Comparison of ENCODE assay signal across 19 cellular contexts in genomic region chr2:36731941-36732700, GRCh38. TPM values are rescaled to one million over a fixed set of nuclear protein-coding genes. Genes with fewer than 3 reads are reported as not detected.
DNase-seq lines count a peak whose midpoint lies in the region; ATAC-seq and TF ChIP-seq lines count a peak whose summit lies in the region.
"Had no signal": no experiment of that assay in that cellular context is flagged by ENCODE, and none has a peak within 500 bp of the region (broad histone marks: within the 10 kb centered on the region; RNA-seq: fewer than 3 reads in every experiment).

No MANE protein-coding gene starts in this region.

- H3K27ac ChIP-seq in Panc1 (ENCODE audit: low read length) (peak overlapping the region; percentile 40; the same call in 1 of the 2 replicates), lower lobe of right lung (no peak overlapping the region)
- H3K27ac ChIP-seq: brain microvascular endothelial cell had no signal

- H3K36me3 ChIP-seq in Panc1 (ENCODE audit: control insufficient read depth, insufficient read depth, low read length) (no peaks in the 10 kb centered on the region), lower lobe of right lung (no peaks in the 10 kb centered on the region)
- H3K36me3 ChIP-seq: brain microvascular endothelial cell had no signal

- no peaks in the 10 kb centered on the region for H3K9me3 ChIP-seq in Panc1 (ENCODE audit: control insufficient read depth, insufficient read depth, low read depth, low read length)
- no peaks in the 10 kb centered on the region for H3K9me3 ChIP-seq in lower lobe of right lung

- H3K27me3 ChIP-seq in Panc1 (ENCODE audit: control insufficient read depth, insufficient read depth, low read length) = no peaks in the 10 kb centered on the region
- H3K27me3 ChIP-seq in lower lobe of right lung (ENCODE audit: low read depth) = no peaks in the 10 kb centered on the region
- H3K27me3 ChIP-seq: brain microvascular endothelial cell had no signal

- in situ Hi-C loops in Panc1 (cut with HindIII; ENCODE audit: low pct_unique_long_range_greater_than_20kb, low sequenced_read_pairs) = no loop called here

- TF ChIP-seq CTCF in Panc1 (IDR thresholded peaks at IDR 0.05) = no peak
- TF ChIP-seq CTCF in lower lobe of right lung (IDR thresholded peaks at IDR 0.05) = no peak

- ATAC-seq in Panc1 = no peak
- peak; percentile 76 for ATAC-seq in sciatic nerve
- no peak for ATAC-seq in lower lobe of right lung
- no peak for ATAC-seq in HG03342 (IDR thresholded peaks at IDR 0.05; ENCODE audit: unreplicated experiment)

- peak; percentile 89 for DNase-seq in GM04504 (ENCODE audit: low read depth)
- no peak for DNase-seq in Panc1 (ENCODE audit: low read depth, low spot score)
- peak; percentile 96 for DNase-seq in fibroblast of peridontal ligament (ENCODE audit: extremely low read depth)
- no peak for DNase-seq in sciatic nerve (ENCODE audit: low spot score)
- DNase-seq in lower lobe of right lung = no peak
- no peak for DNase-seq in stimulated activated naive CD4-positive, alpha-beta T cell (lab: John Stamatoyannopoulos, UW)
- DNase-seq: activated gamma-delta T cell; brain microvascular endothelial cell; CD4-positive, alpha-beta T cell; glutamatergic neuron; Karpas-422; naive B cell; NCI-H1694 treated with DMSO at 0.1 percent for 48 hours; NCI-H524 treated with DMSO at 0.1 percent for 48 hours; right cardiac atrium; stimulated activated CD4-positive, alpha-beta T cell treated with anti-CD3 and anti-CD28 coated beads, Interleukin-4, amount 100 ng/mL, for 24 hours had no signal

- intact Hi-C loops in Panc1 (cut with micrococcal nuclease; ENCODE audit: unreplicated experiment) (no loop called here), sciatic nerve (cut with DNase I) (no loop called here), lower lobe of right lung (cut with DNase I) (no loop called here)

- POLR2A ChIA-PET in Panc1 (lab: Charles Lee) = no interaction called here

- CTCF ChIA-PET in Panc1 (lab: Charles Lee) = no interaction called here

- H3K4me1 ChIP-seq in Panc1 (ENCODE audit: control insufficient read depth, insufficient read depth, low read length) (no peaks in the 10 kb centered on the region), lower lobe of right lung (no peaks in the 10 kb centered on the region)

- no peak overlapping the region for H3K4me3 ChIP-seq in Panc1 (ENCODE audit: low read depth in 2 of 2, low read length in 2 of 2)
- H3K4me3 ChIP-seq in lower lobe of right lung = no peak overlapping the region

- no TSS peak for BruUV-seq in Panc1 (replicated peaks; lab: Mats Ljungman, UMichigan)

RNA-seq across cellular contexts. Expression of gene VIT, which starts 35.6 kb away (rescaled TPM):
- total RNA-seq in Panc1 (2021; ENCODE audit: unreplicated experiment) (0.77 TPM), sciatic nerve (67.9 TPM), lower lobe of right lung (4.2 TPM)
- 0.62 TPM for polyA plus RNA-seq in Panc1 (2012; ENCODE audit: insufficient read length)
- total RNA-seq: CD4-positive, alpha-beta T cell; G401; kidney epithelial cell had no signal

Comparison
In these comparisons a context has a peak if more than half of its experiments do, and no peak if none do; other contexts are left out.
1. DNase-seq: peak in GM04504 (single experiment) and fibroblast of peridontal ligament (single experiment); none in Panc1 (single experiment), sciatic nerve (single experiment), lower lobe of right lung (single experiment) and stimulated activated naive CD4-positive, alpha-beta T cell (0 of 6).
2. RNA of gene VIT, which starts 35.6 kb away (total RNA-seq): 67.9 TPM in sciatic nerve (single experiment); 4.2 TPM in lower lobe of right lung (single experiment) and 0.77 TPM in Panc1 (single experiment); every median in the first group is over 10 times any median in the second.